In genomic region chr22:30574095-30574981, GRCh38 we compare ENCODE assay signal across 9 cellular contexts. TPM values are rescaled to one million over a fixed set of nuclear protein-coding genes. Genes with fewer than 3 reads are reported as not detected.
DNase-seq lines count a peak whose midpoint lies in the region; ATAC-seq and TF ChIP-seq lines count a peak whose summit lies in the region.
"Had no signal": no experiment of that assay in that cellular context is flagged by ENCODE, and none has a peak within 500 bp of the region (broad histone marks: within the 10 kb centered on the region; RNA-seq: fewer than 3 reads in every experiment).

GAL3ST1 (minus strand) TSS chr22:30574665; CDS start chr22:30557392, 17,273 bp downstream.

- no peaks in the 10 kb centered on the region for H3K9me3 Mint-ChIP-seq in memory B cell

- peak; percentile 8 for DNase-seq in NCI-H1105 (lab: John Stamatoyannopoulos, UW)
- DNase-seq in coronary artery (ENCODE audit: low spot score), result no peak
- DNase-seq in memory B cell (ENCODE audit: low spot score in 2 of 2), result no peak
- no peak for DNase-seq in testis
- no peak for DNase-seq in epidermal melanocyte (ENCODE audit: insufficient read length, low spot score)
- DNase-seq: stimulated activated CD8-positive, alpha-beta memory T cell treated with anti-CD3 and anti-CD28 coated beads, Interleukin-4, amount 100 ng/mL, for 48 hours had no signal

- H3K36me3 Mint-ChIP-seq in memory B cell, result peaks cover 29% of the 10 kb centered on the region

- no peaks in the 10 kb centered on the region for H3K36me3 ChIP-seq in testis (ENCODE audit: low read depth, missing control alignments)

- peak within 1 kb of the TSS; percentile 61 for H3K4me3 ChIP-seq in coronary artery
- peak within 1 kb of the TSS; percentile 10 to 31 for H3K4me3 ChIP-seq in testis

- H3K4me3 Mint-ChIP-seq in memory B cell, result peak within 1 kb of the TSS; percentile 28

- peak within 1 kb of the TSS; percentile 67 to 95 for H3K27ac ChIP-seq in coronary artery
- peak within 1 kb of the TSS; percentile 57 to 69 for H3K27ac ChIP-seq in testis

- 54 to 67% methylated on average over 1 to 56 of the region's 75 CpGs for WGBS in testis, 2 donors

- H3K27ac Mint-ChIP-seq in memory B cell, result no peak within 1 kb of the TSS

- H3K9me3 ChIP-seq in testis, result no peaks in the 10 kb centered on the region

- no peak for ATAC-seq in memory B cell (ENCODE audit: low read depth)
- ATAC-seq in HG03342 (IDR thresholded peaks at IDR 0.05; ENCODE audit: unreplicated experiment), result no peak
- no peak for ATAC-seq in GM19395 (IDR thresholded peaks at IDR 0.05; ENCODE audit: unreplicated experiment)

- H3K4me1 Mint-ChIP-seq in memory B cell, result no peaks in the 10 kb centered on the region

- peaks cover 18% of the 10 kb centered on the region for H3K4me1 ChIP-seq in testis

- peaks cover 2% of the 10 kb centered on the region for H3K27me3 Mint-ChIP-seq in memory B cell

- no peaks in the 10 kb centered on the region for H3K27me3 ChIP-seq in testis

- intact Hi-C loops in testis (cut with DNase I; ENCODE audit: low total_unique reads), result no loop called here

- TF ChIP-seq CTCF in coronary artery (IDR thresholded peaks at IDR 0.05) (no peak), testis (IDR thresholded peaks at IDR 0.05) (no peak)

- TF ChIP-seq POLR2A in testis (IDR thresholded peaks at IDR 0.05), result no peak

RNA-seq across cellular contexts. Expression of gene GAL3ST1, which starts in this region (rescaled TPM):
- 10 to 100 TPM; 11.3 to 18.5 TPM for total RNA-seq in testis
- 4.2 TPM for polyA plus RNA-seq in testis (ENCODE audit: insufficient read depth, low read depth, low replicate concordance)
- total RNA-seq: RPMI7951 had no signal
